In genomic region chr12:62868820-62869219, GRCh38 we compare ENCODE assay signal across 28 cellular contexts.
"Had no signal": no experiment of that assay in that cellular context is flagged by ENCODE, and none has a peak within 500 bp of the region (broad histone marks: within the 10 kb centered on the region; RNA-seq: fewer than 3 reads in every experiment).

No MANE protein-coding gene starts in this region.

- H3K27ac ChIP-seq: neural progenitor cell, ovary, parathyroid adenoma, psoas muscle, skin epidermis, spleen, suprapubic skin, testis, tibial artery, transverse colon, upper lobe of right lung, uterus had no signal

- H3K9ac ChIP-seq: neural progenitor cell, parathyroid adenoma had no signal

- DNase-seq: natural killer cell; occipital lobe; ovary; posterior cingulate gyrus; psoas muscle; right cardiac atrium; spleen; stimulated activated CD4-positive, alpha-beta T cell treated with anti-CD3 and anti-CD28 coated beads, Interleukin-12 subunit alpha, Interleukin-12 subunit beta, amount 100 ng/mL, for 4 hours; stimulated activated CD4-positive, alpha-beta T cell treated with anti-CD3 and anti-CD28 coated beads, Interleukin-1b, Interleukin-23, amount 100 ng/mL, for 48 hours; stimulated activated CD4-positive, alpha-beta T cell treated with anti-CD3 and anti-CD28 coated beads, Interleukin-4, amount 100 ng/mL, for 1 hour; stimulated activated CD4-positive, alpha-beta T cell treated with anti-CD3 and anti-CD28 coated beads, Interleukin-4, amount 100 ng/mL, for 4 hours; stimulated activated CD8-positive, alpha-beta memory T cell treated with anti-CD3 and anti-CD28 coated beads, Interleukin-4, amount 100 ng/mL, for 48 hours; stimulated activated naive CD4-positive, alpha-beta T cell; stimulated activated naive CD8-positive, alpha-beta T cell treated with anti-CD3 and anti-CD28 coated beads, Interleukin-15, amount 100 ng/mL, for 72 hours; stimulated activated naive CD8-positive, alpha-beta T cell treated with anti-CD3 and anti-CD28 coated beads, Interleukin-15, Interleukin-2, amounts not matched to agents 100 U/mL and 50 U/mL, for 24 hours; substantia nigra; testis; tibial artery; transverse colon; upper lobe of right lung; uterus had no signal

- H3K4me1 ChIP-seq: neural progenitor cell, spleen, suprapubic skin, testis, transverse colon, uterus had no signal

- H3K36me3 ChIP-seq: neural progenitor cell, ovary, spleen, suprapubic skin, tibial artery, transverse colon, upper lobe of right lung, uterus had no signal

- H3K4me2 ChIP-seq: neural progenitor cell, smooth muscle cell had no signal

- ATAC-seq: natural killer cell; psoas muscle; right cardiac atrium; sciatic nerve; stimulated activated memory B cell treated with anti-CD40 and anti-IgM and Interleukin-4, amounts not matched to agents 10 μg/mL and 1 μg/mL and 100 μg/mL, for 72 hours; stimulated activated naive CD8-positive, alpha-beta T cell treated with anti-CD3 and anti-CD28 coated beads, Interleukin-15, amount 100 ng/mL, for 72 hours; stimulated activated naive CD8-positive, alpha-beta T cell treated with anti-CD3 and anti-CD28 coated beads, Interleukin-15, Interleukin-2, amounts not matched to agents 100 U/mL and 50 U/mL, for 24 hours; upper lobe of right lung had no signal

- H3K9me3 ChIP-seq: ovary, psoas muscle, suprapubic skin, testis, tibial artery, transverse colon, upper lobe of right lung, uterus had no signal

- H2AFZ ChIP-seq: neural progenitor cell, parathyroid adenoma had no signal

- H3K4me3 ChIP-seq: neural progenitor cell, ovary, psoas muscle, skin epidermis, smooth muscle cell, spleen, suprapubic skin, testis, tibial artery, transverse colon, upper lobe of right lung, uterus had no signal

- H3K27me3 ChIP-seq: neural progenitor cell, ovary, spleen, suprapubic skin, testis, tibial artery, transverse colon, upper lobe of right lung, uterus had no signal
